ENCODE assay signal across 27 cellular contexts in genomic region chr21:22941779-22942178, GRCh38.
"Had no signal": no experiment of that assay in that cellular context is flagged by ENCODE, and none has a peak within 500 bp of the region (broad histone marks: within the 10 kb centered on the region; RNA-seq: fewer than 3 reads in every experiment).

No MANE protein-coding gene starts in this region.

- H3K36me3 ChIP-seq: stomach, suprapubic skin, thoracic aorta, thyroid gland, tibial artery, tibial nerve, transverse colon, upper lobe of left lung, upper lobe of right lung, uterus, vagina had no signal

- FAIRE-seq: urothelium cell line had no signal

- H3K4me1 ChIP-seq: stomach, suprapubic skin, testis, thyroid gland, tibial artery, tibial nerve, transverse colon, upper lobe of left lung, upper lobe of right lung, uterus, vagina had no signal

- H3K4me3 ChIP-seq: stomach, suprapubic skin, testis, thoracic aorta, thyroid gland, tibial artery, tibial nerve, transverse colon, upper lobe of left lung, upper lobe of right lung, uterus, vagina had no signal

- H3K27me3 ChIP-seq: stomach, suprapubic skin, testis, thyroid gland, tibial artery, tibial nerve, transverse colon, upper lobe of left lung, upper lobe of right lung, uterus, vagina had no signal

- H3K9me3 ChIP-seq: suprapubic skin, testis, thoracic aorta, thyroid gland, tibial artery, tibial nerve, upper lobe of left lung, upper lobe of right lung, uterus, vagina had no signal

- ATAC-seq: stimulated activated effector memory CD8-positive, alpha-beta T cell treated with anti-CD3 and anti-CD28 coated beads, Interleukin-12 subunit alpha, Interleukin-12 subunit beta, amount 100 ng/mL, for 72 hours; stimulated activated memory B cell treated with anti-CD40 and anti-IgM and Interleukin-4, amounts not matched to agents 10 μg/mL and 1 μg/mL and 100 μg/mL, for 72 hours; stimulated activated naive B cell treated with anti-CD40 and anti-IgM and Interleukin-4, amounts not matched to agents 10 μg/mL and 1 μg/mL and 100 μg/mL, for 72 hours; stimulated activated naive CD8-positive, alpha-beta T cell treated with anti-CD3 and anti-CD28 coated beads, Interleukin-15, amount 100 ng/mL, for 72 hours; stimulated activated naive CD8-positive, alpha-beta T cell treated with anti-CD3 and anti-CD28 coated beads, Interleukin-15, Interleukin-2, amounts not matched to agents 100 U/mL and 50 U/mL, for 24 hours; upper lobe of right lung had no signal

- DNase-seq: stimulated activated CD4-positive, alpha-beta T cell treated with anti-CD3 and anti-CD28 coated beads, Interleukin-2, amount 100 ng/mL, for 48 hours; stimulated activated CD4-positive, alpha-beta T cell treated with anti-CD3 and anti-CD28 coated beads, Interleukin-4, amount 100 ng/mL, for 1 hour; stimulated activated CD4-positive, alpha-beta T cell treated with anti-CD3 and anti-CD28 coated beads, Interleukin-4, amount 100 ng/mL, for 24 hours; stimulated activated CD4-positive, alpha-beta T cell treated with anti-CD3 and anti-CD28 coated beads, Interleukin-4, amount 100 ng/mL, for 4 hours; stimulated activated CD8-positive, alpha-beta memory T cell treated with anti-CD3 and anti-CD28 coated beads, Interleukin-4, amount 100 ng/mL, for 48 hours; stimulated activated naive B cell treated with anti-CD40 and anti-IgM and Interleukin-4, amounts not matched to agents 10 μg/mL and 1 μg/mL and 100 μg/mL, for 72 hours; stimulated activated naive CD4-positive, alpha-beta T cell; stimulated activated naive CD4-positive, alpha-beta T cell treated with Interleukin-2 at 50 U/mL for 16 hours; stimulated activated naive CD8-positive, alpha-beta T cell treated with anti-CD3 and anti-CD28 coated beads, Interleukin-15, amount 100 ng/mL, for 72 hours; stimulated activated naive CD8-positive, alpha-beta T cell treated with anti-CD3 and anti-CD28 coated beads, Interleukin-15, Interleukin-2, amounts not matched to agents 100 U/mL and 50 U/mL, for 24 hours; stomach; substantia nigra; testis; thyroid gland; tibial artery; transverse colon; trophoblast cell; upper lobe of left lung; upper lobe of right lung; uterus had no signal

- H3K27ac ChIP-seq: stomach, suprapubic skin, testis, thoracic aorta, thyroid gland, tibial artery, tibial nerve, transverse colon, upper lobe of left lung, upper lobe of right lung, uterus, vagina had no signal
